In the genomic region with DNA sequence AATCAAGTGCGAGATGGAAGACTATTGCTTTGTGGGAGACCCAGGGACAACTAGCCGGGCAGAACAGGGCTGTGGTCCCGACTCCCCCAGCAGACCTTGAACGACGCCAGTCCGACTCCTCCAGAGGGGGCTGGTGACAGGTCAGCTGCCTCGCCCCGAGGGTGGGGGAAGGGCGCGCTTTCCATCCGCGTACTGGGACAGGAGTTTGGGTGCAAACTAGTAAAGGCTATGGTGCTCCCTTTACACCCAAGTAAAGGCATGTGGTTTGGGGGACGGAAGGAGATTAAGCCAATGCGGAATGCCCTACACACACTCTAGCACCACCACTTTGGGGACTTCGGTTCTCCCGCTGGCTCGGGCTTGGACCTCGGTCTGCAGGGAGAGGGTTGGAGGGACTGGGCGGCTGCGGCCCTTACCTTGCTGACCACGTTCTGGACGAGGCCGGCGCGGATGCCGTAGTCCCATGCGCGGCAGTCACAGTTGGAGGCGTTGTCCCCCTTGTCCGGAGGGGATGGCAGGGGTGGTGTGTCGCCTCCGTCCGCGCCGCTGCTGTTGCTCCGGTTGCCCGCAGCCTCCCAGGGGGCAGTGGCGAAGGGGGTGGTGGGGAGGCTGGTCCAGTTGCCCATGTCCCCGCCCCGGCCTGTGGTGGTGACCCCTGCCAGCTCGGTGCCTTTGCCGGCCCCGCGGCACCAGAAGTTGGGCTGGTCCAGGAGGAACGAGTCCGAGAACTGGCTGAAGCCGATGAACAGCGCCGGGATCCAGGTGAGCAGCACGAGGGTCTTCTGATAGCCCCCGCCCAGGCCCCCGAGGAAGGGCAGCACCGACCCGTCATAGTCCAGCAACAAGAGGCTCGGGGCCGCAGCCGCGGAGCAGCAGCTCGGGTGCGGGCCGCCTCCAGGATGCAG, we compare ENCODE assay signal across 1 cellular context.
TF ChIP-seq lines count a peak whose summit lies in the region.

No MANE protein-coding gene starts in this region.

TF ChIP-seq in HepG2, 621 proteins besides CTCF, POLR2A, EP300 and RAD21 (continued from another document and continues in another):
- TF ChIP-seq, protein P1, sequence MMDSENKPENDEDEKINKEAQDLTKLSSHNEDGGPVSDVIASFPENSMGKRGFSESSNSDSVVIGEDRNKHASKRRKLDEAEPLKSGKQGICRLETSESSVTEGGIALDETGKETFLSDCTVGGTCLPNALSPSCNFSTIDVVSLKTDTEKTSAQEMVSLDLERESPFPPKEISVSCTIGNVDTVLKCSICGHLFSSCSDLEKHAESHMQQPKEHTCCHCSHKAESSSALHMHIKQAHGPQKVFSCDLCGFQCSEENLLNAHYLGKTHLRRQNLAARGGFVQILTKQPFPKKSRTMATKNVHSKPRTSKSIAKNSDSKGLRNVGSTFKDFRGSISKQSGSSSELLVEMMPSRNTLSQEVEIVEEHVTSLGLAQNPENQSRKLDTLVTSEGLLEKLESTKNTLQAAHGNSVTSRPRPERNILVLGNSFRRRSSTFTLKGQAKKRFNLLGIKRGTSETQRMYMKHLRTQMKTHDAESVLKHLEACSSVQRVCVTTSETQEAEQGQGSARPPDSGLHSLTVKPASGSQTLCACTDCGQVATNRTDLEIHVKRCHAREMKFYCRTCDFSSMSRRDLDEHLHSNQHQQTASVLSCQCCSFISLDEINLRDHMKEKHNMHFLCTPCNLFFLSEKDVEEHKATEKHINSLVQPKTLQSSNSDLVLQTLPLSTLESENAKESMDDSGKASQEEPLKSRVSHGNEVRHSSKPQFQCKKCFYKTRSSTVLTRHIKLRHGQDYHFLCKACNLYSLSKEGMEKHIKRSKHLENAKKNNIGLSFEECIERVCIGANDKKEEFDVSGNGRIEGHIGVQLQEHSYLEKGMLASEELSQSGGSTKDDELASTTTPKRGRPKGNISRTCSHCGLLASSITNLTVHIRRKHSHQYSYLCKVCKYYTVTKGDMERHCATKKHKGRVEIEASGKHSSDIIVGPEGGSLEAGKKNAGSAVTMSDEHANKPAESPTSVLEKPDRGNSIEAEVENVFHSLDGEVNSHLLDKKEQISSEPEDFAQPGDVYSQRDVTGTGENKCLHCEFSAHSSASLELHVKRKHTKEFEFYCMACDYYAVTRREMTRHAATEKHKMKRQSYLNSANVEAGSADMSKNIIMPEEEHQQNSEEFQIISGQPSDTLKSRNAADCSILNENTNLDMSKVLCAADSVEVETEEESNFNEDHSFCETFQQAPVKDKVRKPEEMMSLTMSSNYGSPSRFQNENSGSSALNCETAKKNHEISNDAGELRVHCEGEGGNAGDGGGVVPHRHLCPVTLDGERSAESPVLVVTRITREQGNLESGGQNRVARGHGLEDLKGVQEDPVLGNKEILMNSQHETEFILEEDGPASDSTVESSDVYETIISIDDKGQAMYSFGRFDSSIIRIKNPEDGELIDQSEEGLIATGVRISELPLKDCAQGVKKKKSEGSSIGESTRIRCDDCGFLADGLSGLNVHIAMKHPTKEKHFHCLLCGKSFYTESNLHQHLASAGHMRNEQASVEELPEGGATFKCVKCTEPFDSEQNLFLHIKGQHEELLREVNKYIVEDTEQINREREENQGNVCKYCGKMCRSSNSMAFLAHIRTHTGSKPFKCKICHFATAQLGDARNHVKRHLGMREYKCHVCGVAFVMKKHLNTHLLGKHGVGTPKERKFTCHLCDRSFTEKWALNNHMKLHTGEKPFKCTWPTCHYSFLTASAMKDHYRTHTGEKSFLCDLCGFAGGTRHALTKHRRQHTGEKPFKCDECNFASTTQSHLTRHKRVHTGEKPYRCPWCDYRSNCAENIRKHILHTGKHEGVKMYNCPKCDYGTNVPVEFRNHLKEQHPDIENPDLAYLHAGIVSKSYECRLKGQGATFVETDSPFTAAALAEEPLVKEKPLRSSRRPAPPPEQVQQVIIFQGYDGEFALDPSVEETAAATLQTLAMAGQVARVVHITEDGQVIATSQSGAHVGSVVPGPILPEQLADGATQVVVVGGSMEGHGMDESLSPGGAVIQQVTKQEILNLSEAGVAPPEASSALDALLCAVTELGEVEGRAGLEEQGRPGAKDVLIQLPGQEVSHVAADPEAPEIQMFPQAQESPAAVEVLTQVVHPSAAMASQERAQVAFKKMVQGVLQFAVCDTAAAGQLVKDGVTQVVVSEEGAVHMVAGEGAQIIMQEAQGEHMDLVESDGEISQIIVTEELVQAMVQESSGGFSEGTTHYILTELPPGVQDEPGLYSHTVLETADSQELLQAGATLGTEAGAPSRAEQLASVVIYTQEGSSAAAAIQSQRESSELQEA (CRISPR knock-in tag; IDR thresholded peaks at IDR 0.05; ENCODE audit: not compliant biosample characterization), result peak; percentile 49
- TF ChIP-seq FOSL2 (CRISPR knock-in tag; IDR thresholded peaks at IDR 0.05) (0 out of 2 replicates have a peak, but pooled peaks have one; percentile 10), TP53 (CRISPR knock-in tag; conservative IDR thresholded peaks at IDR 0.05) (no peak), GZF1 (CRISPR knock-in tag; IDR thresholded peaks at IDR 0.05) (peak; percentile 30; the same call in 1 of the 2 replicates), KDM5A (IDR thresholded peaks at IDR 0.05; ENCODE audit: borderline replicate concordance, low read length) (peak; percentile 33; the same call in 1 of the 2 replicates), DPF2 (CRISPR knock-in tag; IDR thresholded peaks at IDR 0.05; ENCODE audit: borderline replicate concordance, low read depth) (peak; percentile 34; the same call in 1 of the 2 replicates), NONO (IDR thresholded peaks at IDR 0.05) (no peak), NONO (CRISPR knock-in tag; conservative IDR thresholded peaks at IDR 0.05) (peak; percentile 42; the same call in 1 of the 2 replicates), ZNF772 (CRISPR knock-in tag; IDR thresholded peaks at IDR 0.05) (no peak), ZNF616 (CRISPR knock-in tag; IDR thresholded peaks at IDR 0.05; ENCODE audit: low read depth) (no peak), ZNF256 (CRISPR knock-in tag; conservative IDR thresholded peaks at IDR 0.05) (no peak), AKAP8 (CRISPR knock-in tag; IDR thresholded peaks at IDR 0.05) (no peak), POGZ (CRISPR knock-in tag; IDR thresholded peaks at IDR 0.05) (peak; percentile 9; the same call in 1 of the 2 replicates), ZNF619 (CRISPR knock-in tag; IDR thresholded peaks at IDR 0.05) (peak; percentile 72), ZNF44 (CRISPR knock-in tag; IDR thresholded peaks at IDR 0.05) (0 out of 2 replicates have a peak, but pooled peaks have one; percentile 16), ZNF282 (IDR thresholded peaks at IDR 0.05; ENCODE audit: partially characterized antibody) (no peak), ZFP41 (CRISPR knock-in tag; IDR thresholded peaks at IDR 0.05; ENCODE audit: borderline replicate concordance) (peak; percentile 9; the same call in 1 of the 2 replicates), ZNF543 (CRISPR knock-in tag; IDR thresholded peaks at IDR 0.05) (peak; percentile 70; the same call in 1 of the 2 replicates), HOXA5 (CRISPR knock-in tag; IDR thresholded peaks at IDR 0.05) (0 out of 2 replicates have a peak, but pooled peaks have one; percentile 12), ARID2 (CRISPR knock-in tag; IDR thresholded peaks at IDR 0.05; ENCODE audit: borderline replicate concordance) (peak; percentile 25; the same call in 1 of the 2 replicates), ZNF230 (CRISPR knock-in tag; IDR thresholded peaks at IDR 0.05) (no peak), ZNF251 (CRISPR knock-in tag; IDR thresholded peaks at IDR 0.05) (0 out of 2 replicates have a peak, but pooled peaks have one; percentile 29), ZNF678 (CRISPR knock-in tag; IDR thresholded peaks at IDR 0.05) (peak; percentile 58; the same call in 1 of the 2 replicates), SRY (CRISPR knock-in tag; IDR thresholded peaks at IDR 0.05) (no peak)
- TF ChIP-seq, protein P2, sequence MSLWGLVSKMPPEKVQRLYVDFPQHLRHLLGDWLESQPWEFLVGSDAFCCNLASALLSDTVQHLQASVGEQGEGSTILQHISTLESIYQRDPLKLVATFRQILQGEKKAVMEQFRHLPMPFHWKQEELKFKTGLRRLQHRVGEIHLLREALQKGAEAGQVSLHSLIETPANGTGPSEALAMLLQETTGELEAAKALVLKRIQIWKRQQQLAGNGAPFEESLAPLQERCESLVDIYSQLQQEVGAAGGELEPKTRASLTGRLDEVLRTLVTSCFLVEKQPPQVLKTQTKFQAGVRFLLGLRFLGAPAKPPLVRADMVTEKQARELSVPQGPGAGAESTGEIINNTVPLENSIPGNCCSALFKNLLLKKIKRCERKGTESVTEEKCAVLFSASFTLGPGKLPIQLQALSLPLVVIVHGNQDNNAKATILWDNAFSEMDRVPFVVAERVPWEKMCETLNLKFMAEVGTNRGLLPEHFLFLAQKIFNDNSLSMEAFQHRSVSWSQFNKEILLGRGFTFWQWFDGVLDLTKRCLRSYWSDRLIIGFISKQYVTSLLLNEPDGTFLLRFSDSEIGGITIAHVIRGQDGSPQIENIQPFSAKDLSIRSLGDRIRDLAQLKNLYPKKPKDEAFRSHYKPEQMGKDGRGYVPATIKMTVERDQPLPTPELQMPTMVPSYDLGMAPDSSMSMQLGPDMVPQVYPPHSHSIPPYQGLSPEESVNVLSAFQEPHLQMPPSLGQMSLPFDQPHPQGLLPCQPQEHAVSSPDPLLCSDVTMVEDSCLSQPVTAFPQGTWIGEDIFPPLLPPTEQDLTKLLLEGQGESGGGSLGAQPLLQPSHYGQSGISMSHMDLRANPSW (CRISPR knock-in tag; IDR thresholded peaks at IDR 0.05; ENCODE audit: borderline replicate concordance), result no peak
- TF ChIP-seq, protein P3, sequence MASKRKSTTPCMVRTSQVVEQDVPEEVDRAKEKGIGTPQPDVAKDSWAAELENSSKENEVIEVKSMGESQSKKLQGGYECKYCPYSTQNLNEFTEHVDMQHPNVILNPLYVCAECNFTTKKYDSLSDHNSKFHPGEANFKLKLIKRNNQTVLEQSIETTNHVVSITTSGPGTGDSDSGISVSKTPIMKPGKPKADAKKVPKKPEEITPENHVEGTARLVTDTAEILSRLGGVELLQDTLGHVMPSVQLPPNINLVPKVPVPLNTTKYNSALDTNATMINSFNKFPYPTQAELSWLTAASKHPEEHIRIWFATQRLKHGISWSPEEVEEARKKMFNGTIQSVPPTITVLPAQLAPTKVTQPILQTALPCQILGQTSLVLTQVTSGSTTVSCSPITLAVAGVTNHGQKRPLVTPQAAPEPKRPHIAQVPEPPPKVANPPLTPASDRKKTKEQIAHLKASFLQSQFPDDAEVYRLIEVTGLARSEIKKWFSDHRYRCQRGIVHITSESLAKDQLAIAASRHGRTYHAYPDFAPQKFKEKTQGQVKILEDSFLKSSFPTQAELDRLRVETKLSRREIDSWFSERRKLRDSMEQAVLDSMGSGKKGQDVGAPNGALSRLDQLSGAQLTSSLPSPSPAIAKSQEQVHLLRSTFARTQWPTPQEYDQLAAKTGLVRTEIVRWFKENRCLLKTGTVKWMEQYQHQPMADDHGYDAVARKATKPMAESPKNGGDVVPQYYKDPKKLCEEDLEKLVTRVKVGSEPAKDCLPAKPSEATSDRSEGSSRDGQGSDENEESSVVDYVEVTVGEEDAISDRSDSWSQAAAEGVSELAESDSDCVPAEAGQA (IDR thresholded peaks at IDR 0.05; ENCODE audit: low read depth), result no peak; the same call in 1 of the 2 replicates
- TF ChIP-seq, protein P3 (CRISPR knock-in tag; IDR thresholded peaks at IDR 0.05; ENCODE audit: borderline replicate concordance), result no peak
- TF ChIP-seq, protein P4, sequence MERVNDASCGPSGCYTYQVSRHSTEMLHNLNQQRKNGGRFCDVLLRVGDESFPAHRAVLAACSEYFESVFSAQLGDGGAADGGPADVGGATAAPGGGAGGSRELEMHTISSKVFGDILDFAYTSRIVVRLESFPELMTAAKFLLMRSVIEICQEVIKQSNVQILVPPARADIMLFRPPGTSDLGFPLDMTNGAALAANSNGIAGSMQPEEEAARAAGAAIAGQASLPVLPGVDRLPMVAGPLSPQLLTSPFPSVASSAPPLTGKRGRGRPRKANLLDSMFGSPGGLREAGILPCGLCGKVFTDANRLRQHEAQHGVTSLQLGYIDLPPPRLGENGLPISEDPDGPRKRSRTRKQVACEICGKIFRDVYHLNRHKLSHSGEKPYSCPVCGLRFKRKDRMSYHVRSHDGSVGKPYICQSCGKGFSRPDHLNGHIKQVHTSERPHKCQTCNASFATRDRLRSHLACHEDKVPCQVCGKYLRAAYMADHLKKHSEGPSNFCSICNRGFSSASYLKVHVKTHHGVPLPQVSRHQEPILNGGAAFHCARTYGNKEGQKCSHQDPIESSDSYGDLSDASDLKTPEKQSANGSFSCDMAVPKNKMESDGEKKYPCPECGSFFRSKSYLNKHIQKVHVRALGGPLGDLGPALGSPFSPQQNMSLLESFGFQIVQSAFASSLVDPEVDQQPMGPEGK (CRISPR knock-in tag; IDR thresholded peaks at IDR 0.05), result peak; percentile 67
- TF ChIP-seq, protein P5, sequence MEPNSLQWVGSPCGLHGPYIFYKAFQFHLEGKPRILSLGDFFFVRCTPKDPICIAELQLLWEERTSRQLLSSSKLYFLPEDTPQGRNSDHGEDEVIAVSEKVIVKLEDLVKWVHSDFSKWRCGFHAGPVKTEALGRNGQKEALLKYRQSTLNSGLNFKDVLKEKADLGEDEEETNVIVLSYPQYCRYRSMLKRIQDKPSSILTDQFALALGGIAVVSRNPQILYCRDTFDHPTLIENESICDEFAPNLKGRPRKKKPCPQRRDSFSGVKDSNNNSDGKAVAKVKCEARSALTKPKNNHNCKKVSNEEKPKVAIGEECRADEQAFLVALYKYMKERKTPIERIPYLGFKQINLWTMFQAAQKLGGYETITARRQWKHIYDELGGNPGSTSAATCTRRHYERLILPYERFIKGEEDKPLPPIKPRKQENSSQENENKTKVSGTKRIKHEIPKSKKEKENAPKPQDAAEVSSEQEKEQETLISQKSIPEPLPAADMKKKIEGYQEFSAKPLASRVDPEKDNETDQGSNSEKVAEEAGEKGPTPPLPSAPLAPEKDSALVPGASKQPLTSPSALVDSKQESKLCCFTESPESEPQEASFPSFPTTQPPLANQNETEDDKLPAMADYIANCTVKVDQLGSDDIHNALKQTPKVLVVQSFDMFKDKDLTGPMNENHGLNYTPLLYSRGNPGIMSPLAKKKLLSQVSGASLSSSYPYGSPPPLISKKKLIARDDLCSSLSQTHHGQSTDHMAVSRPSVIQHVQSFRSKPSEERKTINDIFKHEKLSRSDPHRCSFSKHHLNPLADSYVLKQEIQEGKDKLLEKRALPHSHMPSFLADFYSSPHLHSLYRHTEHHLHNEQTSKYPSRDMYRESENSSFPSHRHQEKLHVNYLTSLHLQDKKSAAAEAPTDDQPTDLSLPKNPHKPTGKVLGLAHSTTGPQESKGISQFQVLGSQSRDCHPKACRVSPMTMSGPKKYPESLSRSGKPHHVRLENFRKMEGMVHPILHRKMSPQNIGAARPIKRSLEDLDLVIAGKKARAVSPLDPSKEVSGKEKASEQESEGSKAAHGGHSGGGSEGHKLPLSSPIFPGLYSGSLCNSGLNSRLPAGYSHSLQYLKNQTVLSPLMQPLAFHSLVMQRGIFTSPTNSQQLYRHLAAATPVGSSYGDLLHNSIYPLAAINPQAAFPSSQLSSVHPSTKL (CRISPR knock-in tag; IDR thresholded peaks at IDR 0.05), result peak; percentile 35; the same call in 1 of the 2 replicates
